ENCODE assay signal across 1 cellular context in the genomic region with DNA sequence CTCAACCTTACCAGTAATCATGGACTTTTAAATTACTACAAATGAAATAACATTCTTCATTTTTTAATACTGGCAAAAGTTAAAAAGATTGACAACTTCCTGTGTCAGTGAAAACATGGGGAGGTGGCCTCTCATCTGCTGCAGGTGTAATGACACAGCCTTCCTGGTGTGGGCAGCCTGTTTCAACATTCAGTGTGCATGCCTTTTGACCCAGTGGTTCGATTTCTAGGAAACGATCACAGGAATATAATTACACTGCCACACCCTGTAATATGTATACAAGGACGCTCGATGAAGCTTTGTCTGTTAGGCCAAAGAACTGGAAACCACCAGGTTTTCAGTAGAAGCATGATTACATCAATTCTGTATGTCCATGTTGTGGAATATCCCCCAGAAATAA.
A peak's percentile ranks its signal among the peaks of the same experiment; 100 is the strongest.
TF ChIP-seq lines count a peak whose summit lies in the region.

No MANE protein-coding gene starts in this region.

TF ChIP-seq in HepG2, 621 proteins besides CTCF, POLR2A, EP300 and RAD21 (continued from another document):
- TF ChIP-seq ZNF34 (CRISPR knock-in tag; IDR thresholded peaks at IDR 0.05; ENCODE audit: borderline replicate concordance) (no peak), BORCS8-MEF2B (CRISPR knock-in tag; IDR thresholded peaks at IDR 0.05) (no peak), RCOR2 (CRISPR knock-in tag; IDR thresholded peaks at IDR 0.05) (no peak), ZNF33B (CRISPR knock-in tag; IDR thresholded peaks at IDR 0.05) (no peak), HIVEP1 (CRISPR knock-in tag; IDR thresholded peaks at IDR 0.05) (no peak), FOXA3 (CRISPR knock-in tag; IDR thresholded peaks at IDR 0.05) (0 out of 2 replicates have a peak, but pooled peaks have one; percentile 25), ZNF800 (CRISPR knock-in tag; IDR thresholded peaks at IDR 0.05) (no peak), ZSCAN9 (CRISPR knock-in tag; IDR thresholded peaks at IDR 0.05; ENCODE audit: borderline replicate concordance) (no peak)
- TF ChIP-seq, protein P1, sequence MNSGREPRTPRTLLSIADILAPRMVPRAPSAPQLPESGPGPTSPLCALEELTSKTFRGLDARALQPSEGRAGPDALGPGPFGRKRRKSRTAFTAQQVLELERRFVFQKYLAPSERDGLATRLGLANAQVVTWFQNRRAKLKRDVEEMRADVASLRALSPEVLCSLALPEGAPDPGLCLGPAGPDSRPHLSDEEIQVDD (CRISPR knock-in tag; IDR thresholded peaks at IDR 0.05; ENCODE audit: borderline replicate concordance), result no peak
TF ChIP-seq in HepG2: peak in this region for 26.
